Comparison of ENCODE assay signal across 1 cellular context in genomic region chr6:107564223-107564855, GRCh38.
TF ChIP-seq lines count a peak whose summit lies in the region.

No MANE protein-coding gene starts in this region.

TF ChIP-seq in HEK293, 187 proteins besides CTCF, POLR2A, EP300 and RAD21 (continued from another document):
- TF ChIP-seq KLF17 (tag by site-specific recombination; IDR thresholded peaks at IDR 0.05): no peak
- TF ChIP-seq ZNF202 (tag by site-specific recombination; IDR thresholded peaks at IDR 0.05; ENCODE audit: borderline replicate concordance): no peak
- TF ChIP-seq ZNF660 (tag by site-specific recombination; IDR thresholded peaks at IDR 0.05): no peak
- TF ChIP-seq ZNF626 (tag by site-specific recombination; IDR thresholded peaks at IDR 0.05): no peak
- TF ChIP-seq OSR2 (tag by site-specific recombination; IDR thresholded peaks at IDR 0.05): no peak
- TF ChIP-seq ZNF350 (tag by site-specific recombination; IDR thresholded peaks at IDR 0.05): no peak
- no peak for TF ChIP-seq ZNF239 (tag by site-specific recombination; IDR thresholded peaks at IDR 0.05)
- no peak for TF ChIP-seq AEBP2 (tag by site-specific recombination; IDR thresholded peaks at IDR 0.05; ENCODE audit: borderline replicate concordance)
